ENCODE assay signal across 21 cellular contexts in the genomic region with DNA sequence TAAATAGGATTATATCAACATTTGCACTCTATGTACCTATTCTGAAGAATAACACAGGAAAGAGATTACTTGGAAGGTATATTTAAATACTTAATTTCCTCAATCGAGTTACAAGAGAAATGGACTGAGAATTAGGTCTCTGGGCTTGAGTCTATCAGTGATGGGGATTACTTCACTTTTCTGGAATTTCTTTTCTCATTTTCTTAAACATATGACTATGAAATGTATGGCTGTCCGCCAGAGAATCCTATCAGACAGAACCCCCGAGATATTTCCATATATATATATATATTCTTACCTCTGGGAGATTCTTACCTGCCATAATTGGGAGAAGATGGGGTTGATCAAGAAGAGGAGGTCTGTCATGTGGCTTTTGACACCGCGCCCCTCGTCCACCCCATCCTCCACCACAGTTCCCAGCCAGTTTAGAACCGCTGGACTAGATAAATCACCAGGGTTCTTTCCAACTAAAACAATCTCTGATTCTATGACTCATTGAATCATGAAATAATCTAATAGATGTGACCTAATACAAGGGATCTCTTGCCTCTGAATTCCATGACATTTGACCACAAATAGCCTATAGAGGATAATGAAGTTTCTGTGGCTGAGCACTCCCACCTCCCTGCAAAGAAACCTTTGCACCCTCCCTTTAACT.
DNase-seq lines count a peak whose midpoint lies in the region; ATAC-seq and TF ChIP-seq lines count a peak whose summit lies in the region.
"Had no signal": no experiment of that assay in that cellular context is flagged by ENCODE, and none has a peak within 500 bp of the region (broad histone marks: within the 10 kb centered on the region; RNA-seq: fewer than 3 reads in every experiment).

No MANE protein-coding gene starts in this region.

- H2BK5ac ChIP-seq in mesenchymal stem cell (ENCODE audit: low read depth, low read length, poor library complexity, severe bottlenecking): no peak overlapping the region

- H3K27me3 Mint-ChIP-seq in CD8-positive, alpha-beta memory T cell: peaks cover 12 to 46% of the 10 kb centered on the region in 2 donors

- CTCF ChIA-PET in RWPE1 (lab: Yijun Ruan, JAX): no interaction called here
- CTCF ChIA-PET in CD8-positive, alpha-beta memory T cell (lab: Charles Lee): no interaction called here

- H3K14ac ChIP-seq in mesenchymal stem cell (ENCODE audit: low read length in 2 of 2): no peak overlapping the region

- peaks cover 0 to 3% (median 2%) of the 10 kb centered on the region in 5 donors for H3K9me3 Mint-ChIP-seq in CD8-positive, alpha-beta memory T cell

- H3K79me1 ChIP-seq in mesenchymal stem cell (replicated peaks; ENCODE audit: low read length, poor library complexity, severe bottlenecking): no peaks in the 10 kb centered on the region

- H2AK5ac ChIP-seq in mesenchymal stem cell (ENCODE audit: low read length, severe bottlenecking): no peak overlapping the region

- H4K8ac ChIP-seq in mesenchymal stem cell (ENCODE audit: low read length): no peak overlapping the region

- POLR2A ChIA-PET in RWPE1 (lab: Yijun Ruan, JAX; ENCODE audit: low non-redundant PET): no interaction called here
- POLR2A ChIA-PET in CD8-positive, alpha-beta memory T cell (lab: Charles Lee): no interaction called here

- no peak overlapping the region for H4K91ac ChIP-seq in mesenchymal stem cell (ENCODE audit: low read length)

- WGBS in mesenchymal stem cell: no CpG with 5 or more reads among the region's 7 CpGs

- H3K27me3 ChIP-seq in fibroblast of lung (ENCODE audit: control insufficient read depth, insufficient read depth, low read length) (no peaks in the 10 kb centered on the region), mesenchymal stem cell (ENCODE audit: control insufficient read depth in 1 of 2, insufficient read depth in 1 of 2, low read length in 2 of 2) (peaks cover 0 to 3% of the 10 kb centered on the region in 2 experiments)
- H3K27me3 ChIP-seq in CD8-positive, alpha-beta memory T cell (ENCODE audit: insufficient read depth, low read length, poor library complexity, severe bottlenecking): no peaks in the 10 kb centered on the region

- no peaks in the 10 kb centered on the region for H3K4me1 ChIP-seq in fibroblast of lung (ENCODE audit: control insufficient read depth, extremely low read depth, insufficient read depth, low read length)
- H3K4me1 ChIP-seq in mesenchymal stem cell (ENCODE audit: control insufficient read depth, insufficient read depth, low read depth, low read length): no peaks in the 10 kb centered on the region
- no peaks in the 10 kb centered on the region for H3K4me1 ChIP-seq in CD8-positive, alpha-beta memory T cell (ENCODE audit: insufficient read depth, low read length)

- no peak overlapping the region for H3K4ac ChIP-seq in mesenchymal stem cell (ENCODE audit: low read depth in 1 of 2, low read length in 2 of 2)

- H3K18ac ChIP-seq in mesenchymal stem cell (ENCODE audit: low read depth in 1 of 2, low read length in 2 of 2): no peak overlapping the region

- no peak overlapping the region for H2BK12ac ChIP-seq in mesenchymal stem cell (ENCODE audit: low read length in 2 of 2)

- H3K4me3 ChIP-seq in AG10803 (ENCODE audit: low read length): no peak overlapping the region
- no peak overlapping the region for H3K4me3 ChIP-seq in fibroblast of lung (replicated peaks in 1 of 4; ENCODE audit: control extremely low read depth in 1 of 4, insufficient read depth in 1 of 4, low read depth in 3 of 4, low read length in 4 of 4)
- peak overlapping the region in 1 of 2 experiments; percentile 30 for H3K4me3 ChIP-seq in mesenchymal stem cell (ENCODE audit: insufficient read depth in 1 of 2, low read depth in 1 of 2, low read length in 2 of 2)
- no peak overlapping the region for H3K4me3 ChIP-seq in CD8-positive, alpha-beta memory T cell (ENCODE audit: low read length)
- H3K4me3 ChIP-seq: smooth muscle cell had no signal

- no peaks in the 10 kb centered on the region for H3K4me1 Mint-ChIP-seq in CD8-positive, alpha-beta memory T cell
- H3K4me1 Mint-ChIP-seq: activated T-helper 17 cell treated with anti-CD3 and anti-CD28 coated beads, Interleukin-2, amount 50 U/mL, for 72 hours had no signal

- DNase-seq in AG10803 (ENCODE audit: low read depth): peak; percentile 3
- DNase-seq in RWPE1 (ENCODE audit: low spot score): peak; percentile 31
- peak; percentile 82 to 86 for DNase-seq in fibroblast of lung (ENCODE audit: low read depth in 2 of 2)
- DNase-seq in mesenchymal stem cell: no peak
- no peak for DNase-seq in CD8-positive, alpha-beta memory T cell
- no peak for DNase-seq in midbrain (lab: John Stamatoyannopoulos, UW)
- DNase-seq: anterior cingulate cortex; DMS79; foreskin melanocyte; NCI-H1436 treated with DMSO at 0.1 percent for 48 hours; NCI-H446; stimulated activated naive CD4-positive, alpha-beta T cell had no signal

- H3K23ac ChIP-seq in mesenchymal stem cell (ENCODE audit: low read length in 2 of 2): no peak overlapping the region

- H4K20me1 ChIP-seq in fibroblast of lung (ENCODE audit: control insufficient read depth, extremely low read depth, insufficient read depth, low read length): no peaks in the 10 kb centered on the region

- no peak overlapping the region for H2BK15ac ChIP-seq in mesenchymal stem cell (ENCODE audit: low read depth, poor library complexity, severe bottlenecking)

- H3K9me3 ChIP-seq in fibroblast of lung (ENCODE audit: control insufficient read depth, insufficient read depth, low read depth, low read length) (no peaks in the 10 kb centered on the region), mesenchymal stem cell (ENCODE audit: control insufficient read depth, low read length) (no peaks in the 10 kb centered on the region)
- no peaks in the 10 kb centered on the region for H3K9me3 ChIP-seq in CD8-positive, alpha-beta memory T cell (ENCODE audit: low read length)
- H3K9me3 ChIP-seq: neutrophil had no signal

- H3K79me2 ChIP-seq in fibroblast of lung (ENCODE audit: control insufficient read depth, insufficient read depth, low read length): no peaks in the 10 kb centered on the region

- no peak overlapping the region for H3K27ac Mint-ChIP-seq in CD8-positive, alpha-beta memory T cell
- H3K27ac Mint-ChIP-seq: activated T-helper 17 cell treated with anti-CD3 and anti-CD28 coated beads, Interleukin-2, amount 50 U/mL, for 72 hours; type B pancreatic cell had no signal

- TF ChIP-seq CTCF in AG10803 (conservative IDR thresholded peaks at IDR 0.05; ENCODE audit: low read length) (no peak), RWPE1 (conservative IDR thresholded peaks at IDR 0.05; ENCODE audit: low read depth) (no peak), fibroblast of lung (conservative IDR thresholded peaks at IDR 0.05 in 1 of 2, IDR thresholded peaks at IDR 0.05 in 1 of 2; ENCODE audit: low read depth in 1 of 2, low read length in 2 of 2) (no peak)

- H3K27ac ChIP-seq in RWPE1: no peak overlapping the region
- H3K27ac ChIP-seq in fibroblast of lung (ENCODE audit: insufficient read depth, low read length): no peak overlapping the region
- H3K27ac ChIP-seq in mesenchymal stem cell (ENCODE audit: low read length, poor library complexity, severe bottlenecking): no peak overlapping the region
- H3K27ac ChIP-seq in CD8-positive, alpha-beta memory T cell (ENCODE audit: low read depth, low read length): no peak overlapping the region
- H3K27ac ChIP-seq: KMS-11, neutrophil, VCaP had no signal

- H2AFZ ChIP-seq in fibroblast of lung (ENCODE audit: low read length): no peak overlapping the region
- H2AFZ ChIP-seq in mesenchymal stem cell (ENCODE audit: low read depth, low read length): no peak overlapping the region

- ATAC-seq in GM19455 (IDR thresholded peaks at IDR 0.05; ENCODE audit: unreplicated experiment) (no peak), GM19351 (IDR thresholded peaks at IDR 0.05; ENCODE audit: unreplicated experiment) (no peak)
- ATAC-seq: activated T-helper 17 cell treated with anti-CD3 and anti-CD28 coated beads, Interleukin-2, amount 50 U/mL, for 72 hours; Panc1 had no signal

- H3K36me3 Mint-ChIP-seq in CD8-positive, alpha-beta memory T cell: no peaks in the 10 kb centered on the region

- no peaks in the 10 kb centered on the region for H3K36me3 ChIP-seq in fibroblast of lung (ENCODE audit: control insufficient read depth, insufficient read depth, low read length)
- H3K36me3 ChIP-seq in mesenchymal stem cell (ENCODE audit: control insufficient read depth in 1 of 2, insufficient read depth in 2 of 2, low read depth in 1 of 2, low read length in 2 of 2): no peaks in the 10 kb centered on the region
- no peaks in the 10 kb centered on the region for H3K36me3 ChIP-seq in CD8-positive, alpha-beta memory T cell (ENCODE audit: insufficient read depth, low read length)
- H3K36me3 ChIP-seq: neutrophil had no signal

- no peak overlapping the region for H3K9ac ChIP-seq in fibroblast of lung (ENCODE audit: insufficient read depth, low read length)
- H3K9ac ChIP-seq in mesenchymal stem cell (ENCODE audit: low read length): peak overlapping the region; percentile 71
- H3K9ac ChIP-seq: KMS-11 had no signal

- H3K4me2 ChIP-seq in fibroblast of lung (ENCODE audit: extremely low read depth, insufficient read depth, low read length): no peak overlapping the region
- H3K4me2 ChIP-seq in mesenchymal stem cell (ENCODE audit: low read length, poor library complexity, severe bottlenecking): no peak overlapping the region
- H3K4me2 ChIP-seq: KMS-11, smooth muscle cell had no signal

- no peak overlapping the region for H2BK120ac ChIP-seq in mesenchymal stem cell (ENCODE audit: low read depth, low read length)

- H3K4me3 Mint-ChIP-seq in CD8-positive, alpha-beta memory T cell: no peak overlapping the region
- H3K4me3 Mint-ChIP-seq: activated T-helper 17 cell treated with anti-CD3 and anti-CD28 coated beads, Interleukin-2, amount 50 U/mL, for 72 hours; type B pancreatic cell had no signal

Comparison
In these comparisons a context has a peak if more than half of its experiments do, and no peak if none do; other contexts are left out.
1. DNase-seq: peak in AG10803 (single experiment), RWPE1 (single experiment) and fibroblast of lung (2 of 2); none in mesenchymal stem cell (single experiment), CD8-positive, alpha-beta memory T cell (0 of 5) and midbrain (single experiment).